Comparison of ENCODE assay signal across 10 cellular contexts in genomic region chr12:50985322-50985721, GRCh38. TPM values are rescaled to one million over a fixed set of nuclear protein-coding genes. Genes with fewer than 3 reads are reported as not detected.
DNase-seq lines count a peak whose midpoint lies in the region; ATAC-seq and TF ChIP-seq lines count a peak whose summit lies in the region.
"Had no signal": no experiment of that assay in that cellular context is flagged by ENCODE, and none has a peak within 500 bp of the region (broad histone marks: within the 10 kb centered on the region; RNA-seq: fewer than 3 reads in every experiment).

No MANE protein-coding gene starts in this region.

- peak overlapping the region; percentile 94 for H3K27ac ChIP-seq in smooth muscle cell (ENCODE audit: low read depth)

- H3K9me3 ChIP-seq in smooth muscle cell (replicated peaks; ENCODE audit: low read depth) (no peaks in the 10 kb centered on the region), Caco-2 (no peaks in the 10 kb centered on the region)

- H3K4me1 ChIP-seq in smooth muscle cell (ENCODE audit: low read depth) (peaks cover 9% of the 10 kb centered on the region), Caco-2 (peaks cover 16% of the 10 kb centered on the region)

- H3K36me3 ChIP-seq in smooth muscle cell (ENCODE audit: low read depth) (no peaks in the 10 kb centered on the region), Caco-2 (ENCODE audit: control insufficient read depth, insufficient read depth, low read length) (peaks cover 3% of the 10 kb centered on the region; the same call in 1 of the 2 replicates)

- H3K27me3 Mint-ChIP-seq in Caco-2 (ENCODE audit: insufficient read depth, unreplicated experiment), result no peaks in the 10 kb centered on the region

- H3K4me1 Mint-ChIP-seq in Caco-2 (ENCODE audit: low read depth, unreplicated experiment), result peaks cover 28% of the 10 kb centered on the region

- CTCF ChIA-PET in Caco-2 (lab: Charles Lee), result interaction anchor here (1.0 to 4.9 kb wide), 2 partner anchors 19 to 160 kb away, joined by 3 to 88 read pairs; no protein-coding TSS in a partner anchor

- BruUV-seq in Caco-2 (replicated peaks; lab: Mats Ljungman, UMichigan), result no TSS peak

- no peak overlapping the region for H3K4me3 Mint-ChIP-seq in Caco-2 (ENCODE audit: unreplicated experiment)

- H3K4me3 ChIP-seq in astrocyte of the spinal cord (ENCODE audit: low read depth, low read length) (no peak overlapping the region), smooth muscle cell (no peak overlapping the region), Caco-2 (ENCODE audit: low read depth, low read length) (no peak overlapping the region)

- peaks cover 14% of the 10 kb centered on the region for H3F3A ChIP-seq in smooth muscle cell (ENCODE audit: low read depth)

- H3K4me2 ChIP-seq in smooth muscle cell, result peak overlapping the region; percentile 29

- POLR2A ChIA-PET in Caco-2 (lab: Charles Lee), result no interaction called here

- H4K20me1 ChIP-seq in smooth muscle cell (ENCODE audit: low read depth), result no peaks in the 10 kb centered on the region

- in situ Hi-C loops in astrocyte of the spinal cord (cut with HindIII; ENCODE audit: low sequenced_read_pairs), result no loop called here

- H3K9ac ChIP-seq in smooth muscle cell (ENCODE audit: low read depth), result peak overlapping the region; percentile 69

- H3K27me3 ChIP-seq in smooth muscle cell (ENCODE audit: low read depth), result no peaks in the 10 kb centered on the region
- no peaks in the 10 kb centered on the region for H3K27me3 ChIP-seq in Caco-2 (replicated peaks; ENCODE audit: control insufficient read depth, insufficient read depth, low read length)

- H3K27ac Mint-ChIP-seq in Caco-2 (ENCODE audit: unreplicated experiment), result no peak overlapping the region

- DNase-seq in HCEC 1CT (peak; percentile 78), astrocyte of the spinal cord (ENCODE audit: low read depth, low spot score) (peak; percentile 54), hepatic stellate cell (ENCODE audit: low spot score) (peak; percentile 43), smooth muscle cell (lab: John Stamatoyannopoulos, UW; ENCODE audit: unreplicated experiment) (no peak), amygdala (lab: John Stamatoyannopoulos, UW) (no peak), Caco-2 (no peak), glomerular visceral epithelial cell (ENCODE audit: extremely low spot score) (no peak)
- DNase-seq: activated effector memory CD4-positive, alpha-beta T cell treated with anti-CD3 and anti-CD28 coated beads, Interleukin-2, amount 50 U/mL, for 16 hours; occipital lobe had no signal

- TF ChIP-seq CTCF in astrocyte of the spinal cord (IDR thresholded peaks at IDR 0.05; ENCODE audit: low read depth, low read length) (no peak), smooth muscle cell (IDR thresholded peaks at IDR 0.05; ENCODE audit: borderline replicate concordance, insufficient read depth, poor library complexity, severe bottlenecking) (no peak), Caco-2 (IDR thresholded peaks at IDR 0.05; ENCODE audit: insufficient read depth in 1 of 2, low read depth in 1 of 2, low read length in 1 of 2, severe bottlenecking in 1 of 2, unreplicated experiment in 1 of 2) (no peak)

- no peaks in the 10 kb centered on the region for H3K9me3 Mint-ChIP-seq in Caco-2 (ENCODE audit: unreplicated experiment)

- intact Hi-C loops in Caco-2 (cut with micrococcal nuclease; ENCODE audit: unreplicated experiment), result loop anchor here (5.0 kb wide), 2 partner anchors 367 to 483 kb away; partner anchors contain the start of gene DIP2B

- H3K79me2 ChIP-seq in smooth muscle cell (ENCODE audit: low read depth), result no peaks in the 10 kb centered on the region

- no peak for ATAC-seq in HG02840 (IDR thresholded peaks at IDR 0.05; ENCODE audit: low FRiP score, unreplicated experiment)

- H2AFZ ChIP-seq in smooth muscle cell (ENCODE audit: low read depth), result no peak overlapping the region

- peaks cover 33% of the 10 kb centered on the region for H3K36me3 Mint-ChIP-seq in Caco-2 (ENCODE audit: insufficient read depth, unreplicated experiment)

RNA-seq across cellular contexts. Expression of gene HIGD1C, which starts 33.0 kb away (rescaled TPM):
- not detected in 2 replicates for total RNA-seq in smooth muscle cell
- polyA plus RNA-seq in smooth muscle cell, result not detected in 2 replicates
- not detected in 2 replicates for total RNA-seq in Caco-2 (2022)
- total RNA-seq: occipital lobe had no signal

RNA-seq across cellular contexts. Expression of gene SLC11A2, which starts 40.9 kb away (rescaled TPM):
- 31.3 and 52.9 TPM in 2 replicates for total RNA-seq in smooth muscle cell
- polyA plus RNA-seq in smooth muscle cell, result 22.9 and 26.5 TPM in 2 replicates
- total RNA-seq in Caco-2 (2022), result 97.2 and 115 TPM in 2 replicates

Comparison
In these comparisons a context has a peak if more than half of its experiments do, and no peak if none do; other contexts are left out.
1. DNase-seq: peak in HCEC 1CT (single experiment), astrocyte of the spinal cord (single experiment) and hepatic stellate cell (single experiment); none in smooth muscle cell (single experiment), amygdala (0 of 56), Caco-2 (0 of 2) and glomerular visceral epithelial cell (single experiment).